In genomic region chr9:16571127-16571848, GRCh38 we compare ENCODE assay signal across 18 cellular contexts.
DNase-seq lines count a peak whose midpoint lies in the region; ATAC-seq and TF ChIP-seq lines count a peak whose summit lies in the region.
"Had no signal": no experiment of that assay in that cellular context is flagged by ENCODE, and none has a peak within 500 bp of the region (broad histone marks: within the 10 kb centered on the region; RNA-seq: fewer than 3 reads in every experiment).

No MANE protein-coding gene starts in this region.

- no peak overlapping the region for H3K27ac ChIP-seq in iPS-20b (ENCODE audit: low read length)
- peak overlapping the region in 1 of 4 donors; percentile 11 for H3K27ac ChIP-seq in gastrocnemius medialis
- H3K27ac ChIP-seq: brain microvascular endothelial cell, heart left ventricle, left ventricle myocardium inferior had no signal

- DNase-seq in NCI-H1092 (lab: John Stamatoyannopoulos, UW) (peak; percentile 25), RPMI7951 (ENCODE audit: low read depth) (peak; percentile 42), gastrocnemius medialis (no peak), Right ventricle myocardium superior (no peak), AG08396 (ENCODE audit: low spot score) (no peak), Calu3 (no peak)
- DNase-seq: activated B cell treated with CpG ODN at 0.5 μM for 24 hours; activated naive CD4-positive, alpha-beta T cell treated with Interleukin-2 at 50 U/mL for 16 hours; brain microvascular endothelial cell; CD4-positive, alpha-beta T cell; effector memory CD8-positive, alpha-beta T cell; heart left ventricle; left ventricle myocardium inferior had no signal

- H3K4me3 Mint-ChIP-seq in Calu3 (ENCODE audit: low read depth, unreplicated experiment): no peak overlapping the region
- H3K4me3 Mint-ChIP-seq: activated B cell treated with CpG ODN at 0.5 μM for 24 hours; CD4-positive, alpha-beta T cell; effector memory CD8-positive, alpha-beta T cell; natural killer cell treated with Interleukin-12 subunit alpha and Interleukin-12 subunit beta and Interleukin-15 and Interleukin-18, amount 100 ng/mL, for 72 hours; stimulated activated naive CD8-positive, alpha-beta T cell treated with anti-CD3 and anti-CD28 coated beads, Interleukin-15, Interleukin-2, amounts not matched to agents 100 ng/mL and 50 ng/mL, for 24 hours had no signal

- H3K4me1 ChIP-seq in iPS-20b (ENCODE audit: insufficient read depth, low read length) (peaks cover 47% of the 10 kb centered on the region; the same call in 1 of the 2 replicates), gastrocnemius medialis (peaks cover 4 to 7% of the 10 kb centered on the region in 2 donors)
- H3K4me1 ChIP-seq: left ventricle myocardium inferior had no signal

- CTCF ChIA-PET in Calu3 (lab: Charles Lee): no interaction called here

- no peaks in the 10 kb centered on the region for H3K36me3 Mint-ChIP-seq in Calu3 (ENCODE audit: insufficient read depth, unreplicated experiment)
- H3K36me3 Mint-ChIP-seq: natural killer cell treated with Interleukin-12 subunit alpha and Interleukin-12 subunit beta and Interleukin-15 and Interleukin-18, amount 100 ng/mL, for 72 hours had no signal

- H3K9me3 Mint-ChIP-seq in Calu3 (ENCODE audit: low read depth, unreplicated experiment): no peaks in the 10 kb centered on the region
- H3K9me3 Mint-ChIP-seq: activated B cell treated with CpG ODN at 0.5 μM for 24 hours; CD4-positive, alpha-beta T cell; effector memory CD8-positive, alpha-beta T cell; natural killer cell treated with Interleukin-12 subunit alpha and Interleukin-12 subunit beta and Interleukin-15 and Interleukin-18, amount 100 ng/mL, for 72 hours; stimulated activated naive CD8-positive, alpha-beta T cell treated with anti-CD3 and anti-CD28 coated beads, Interleukin-15, Interleukin-2, amounts not matched to agents 100 ng/mL and 50 ng/mL, for 24 hours had no signal

- H3K27me3 ChIP-seq in iPS-20b (ENCODE audit: insufficient read depth, low read length) (no peaks in the 10 kb centered on the region), gastrocnemius medialis (no peaks in the 10 kb centered on the region)
- H3K27me3 ChIP-seq: brain microvascular endothelial cell had no signal

- peaks cover 18% of the 10 kb centered on the region for H3K4me1 Mint-ChIP-seq in Calu3 (ENCODE audit: low read depth, unreplicated experiment)
- H3K4me1 Mint-ChIP-seq: activated B cell treated with CpG ODN at 0.5 μM for 24 hours had no signal

- no peaks in the 10 kb centered on the region for H3K36me3 ChIP-seq in iPS-20b (ENCODE audit: insufficient read depth, low read depth, low read length)
- no peaks in the 10 kb centered on the region for H3K36me3 ChIP-seq in gastrocnemius medialis
- H3K36me3 ChIP-seq: brain microvascular endothelial cell, heart left ventricle, left ventricle myocardium inferior had no signal

- in situ Hi-C loops in gastrocnemius medialis (cut with MboI; ENCODE audit: low sequenced_read_pairs in 4 of 4): no loop called here

- H3K9ac ChIP-seq in iPS-20b (ENCODE audit: low read depth, low read length): peak overlapping the region; percentile 36; the same call in 1 of the 2 replicates

- TF ChIP-seq CTCF in gastrocnemius medialis (IDR thresholded peaks at IDR 0.05 in 4 of 5, conservative IDR thresholded peaks at IDR 0.05 in 1 of 5) (no peak), Calu3 (IDR thresholded peaks at IDR 0.05; ENCODE audit: unreplicated experiment) (no peak)

- no peaks in the 10 kb centered on the region for H3K9me3 ChIP-seq in iPS-20b (ENCODE audit: insufficient read depth, low read depth, low read length)
- no peaks in the 10 kb centered on the region for H3K9me3 ChIP-seq in gastrocnemius medialis
- H3K9me3 ChIP-seq: heart left ventricle, left ventricle myocardium inferior had no signal

- H3K4me3 ChIP-seq in iPS-20b (ENCODE audit: low read length) (no peak overlapping the region), gastrocnemius medialis (peak overlapping the region; percentile 7 to 37 (median 16))
- H3K4me3 ChIP-seq: heart left ventricle, left ventricle myocardium inferior, smooth muscle cell had no signal

- BruUV-seq in Calu3 (replicated peaks; lab: Mats Ljungman, UMichigan): no TSS peak

- ATAC-seq in gastrocnemius medialis (peak; percentile 53 to 58), Right ventricle myocardium superior (ENCODE audit: poor library complexity) (no peak), GM18498 (IDR thresholded peaks at IDR 0.05; ENCODE audit: unreplicated experiment) (no peak)
- ATAC-seq: effector memory CD8-positive, alpha-beta T cell; heart left ventricle; natural killer cell treated with Interleukin-12 subunit alpha and Interleukin-12 subunit beta and Interleukin-15 and Interleukin-18, amount 100 ng/mL, for 72 hours had no signal

- no peak for TF ChIP-seq POLR2A in gastrocnemius medialis (IDR thresholded peaks at IDR 0.05)

- no peak overlapping the region for H3K27ac Mint-ChIP-seq in Calu3 (ENCODE audit: unreplicated experiment)
- H3K27ac Mint-ChIP-seq: activated B cell treated with CpG ODN at 0.5 μM for 24 hours; CD4-positive, alpha-beta T cell; effector memory CD8-positive, alpha-beta T cell; natural killer cell treated with Interleukin-12 subunit alpha and Interleukin-12 subunit beta and Interleukin-15 and Interleukin-18, amount 100 ng/mL, for 72 hours; stimulated activated naive CD8-positive, alpha-beta T cell treated with anti-CD3 and anti-CD28 coated beads, Interleukin-15, Interleukin-2, amounts not matched to agents 100 ng/mL and 50 ng/mL, for 24 hours had no signal

- no peaks in the 10 kb centered on the region for H3K27me3 Mint-ChIP-seq in Calu3 (ENCODE audit: unreplicated experiment)
- H3K27me3 Mint-ChIP-seq: activated B cell treated with CpG ODN at 0.5 μM for 24 hours; CD4-positive, alpha-beta T cell; effector memory CD8-positive, alpha-beta T cell; natural killer cell treated with Interleukin-12 subunit alpha and Interleukin-12 subunit beta and Interleukin-15 and Interleukin-18, amount 100 ng/mL, for 72 hours; stimulated activated naive CD8-positive, alpha-beta T cell treated with anti-CD3 and anti-CD28 coated beads, Interleukin-15, Interleukin-2, amounts not matched to agents 100 ng/mL and 50 ng/mL, for 24 hours had no signal

- intact Hi-C loops in gastrocnemius medialis (cut with DNase I; ENCODE audit: low total_unique reads) (loop anchor here (5.0 kb wide), 2 partner anchors 156 to 301 kb away; partner anchors contain the start of gene BNC2), Right ventricle myocardium superior (cut with DNase I) (no loop called here), Calu3 (cut with micrococcal nuclease; ENCODE audit: unreplicated experiment) (no loop called here)

Comparison
In these comparisons a context has a peak if more than half of its experiments do, and no peak if none do; other contexts are left out.
1. DNase-seq: peak in NCI-H1092 (single experiment) and RPMI7951 (single experiment); none in gastrocnemius medialis (0 of 2), Right ventricle myocardium superior (single experiment), AG08396 (single experiment) and Calu3 (single experiment).
2. ATAC-seq: peak in gastrocnemius medialis (2 of 2); none in Right ventricle myocardium superior (single experiment) and GM18498 (single experiment).